In the genomic region with DNA sequence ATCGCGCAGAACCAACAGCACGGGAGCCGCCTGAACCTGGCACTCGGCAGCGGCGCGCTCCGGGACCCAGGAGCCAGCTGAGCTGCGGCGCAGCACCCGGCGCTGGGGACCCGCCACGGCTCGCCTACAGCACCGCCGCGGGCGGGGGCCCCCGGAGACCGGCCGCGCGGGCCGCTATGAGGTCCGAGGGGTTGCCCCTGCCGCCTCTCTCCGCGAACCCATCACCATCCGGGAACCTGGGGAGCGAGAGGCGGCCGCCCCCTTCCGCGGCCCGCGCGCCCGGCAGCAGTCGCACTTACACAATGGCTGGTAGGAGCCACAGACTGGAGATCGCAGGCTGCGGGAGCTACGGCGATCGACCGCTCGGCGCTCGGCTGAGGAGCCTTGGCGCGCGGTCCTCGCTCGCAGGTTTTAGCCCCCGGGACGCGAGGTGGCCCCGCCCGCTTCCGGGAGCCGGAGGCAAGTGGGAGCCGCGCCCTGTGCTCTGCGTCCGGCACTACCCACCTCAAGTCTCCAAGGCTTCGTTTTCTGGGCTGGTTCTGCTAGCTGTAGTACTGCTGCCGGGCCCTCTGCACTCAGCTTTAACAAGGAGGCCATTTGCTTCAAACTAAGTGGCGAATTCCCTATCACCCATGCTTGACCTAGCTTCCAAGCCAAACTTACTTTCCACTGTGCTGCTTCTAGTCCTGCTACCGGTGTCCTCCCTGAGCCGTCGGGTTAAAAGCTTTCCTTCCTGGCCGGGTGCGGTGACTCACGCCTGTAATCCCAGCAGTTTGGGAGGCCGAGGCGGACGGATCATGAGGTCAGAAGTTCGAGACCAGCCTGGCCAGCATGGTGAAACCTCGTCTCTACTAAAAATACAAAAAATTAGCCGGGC, we compare ENCODE assay signal across 8 cellular contexts. TPM values are rescaled to one million over a fixed set of nuclear protein-coding genes. Genes with fewer than 3 reads are reported as not detected.
DNase-seq lines count a peak whose midpoint lies in the region; ATAC-seq, FAIRE-seq and TF ChIP-seq lines count a peak whose summit lies in the region.

Gene TPK1, minus strand, starts transcription at position 386 of the 877 bp plus-strand sequence. CDS start 451 bp downstream, outside the sequence.

- H4K20me1 ChIP-seq in OCI-LY7 (ENCODE audit: insufficient read depth, low read length) = no peaks in the 10 kb centered on the region

- H3K9ac ChIP-seq in HUES6 (ENCODE audit: low read length) = peak within 1 kb of the TSS; percentile 86

- peak within 1 kb of the TSS; percentile 75 for H3K4me3 ChIP-seq in HUES6 (ENCODE audit: low read depth, low read length)
- peak within 1 kb of the TSS; percentile 82 for H3K4me3 ChIP-seq in OCI-LY7 (ENCODE audit: low read depth, low read length, poor library complexity, severe bottlenecking)
- H3K4me3 ChIP-seq in epithelial cell of esophagus (ENCODE audit: low read length) = peak within 1 kb of the TSS; percentile 70
- H3K4me3 ChIP-seq in mononuclear cell (ENCODE audit: low read length) = peak within 1 kb of the TSS; percentile 97

- H3K9me3 ChIP-seq in HUES6 (ENCODE audit: control insufficient read depth, insufficient read depth, low read depth, low read length) = no peaks in the 10 kb centered on the region
- H3K9me3 ChIP-seq in OCI-LY7 (ENCODE audit: low read length) = no peaks in the 10 kb centered on the region
- H3K9me3 ChIP-seq in mononuclear cell (ENCODE audit: low read depth, low read length) = no peaks in the 10 kb centered on the region

- H3K27me3 ChIP-seq in HUES6 (ENCODE audit: control insufficient read depth, insufficient read depth, low read length) (no peaks in the 10 kb centered on the region), mononuclear cell (ENCODE audit: insufficient read depth, low read length) (no peaks in the 10 kb centered on the region)

- POLR2A ChIA-PET in OCI-LY7 (lab: Charles Lee) = interaction anchor here (0.6 to 5.1 kb wide), 12 partner anchors 10 to 1010 kb away, joined by 3 to 95 read pairs (median 4); no protein-coding TSS in a partner anchor

- no peaks in the 10 kb centered on the region for H3K9me2 ChIP-seq in OCI-LY7 (ENCODE audit: insufficient read depth, low read length)

- peak; percentile 85 for DNase-seq in D721Med (ENCODE audit: insufficient read length, low spot score)
- DNase-seq in OCI-LY7 (ENCODE audit: low spot score) = peak; percentile 95
- DNase-seq in activated T-cell treated with anti-CD3 and anti-CD28 coated beads for 4 hours = peak; percentile 79
- peak; percentile 94 for DNase-seq in epithelial cell of esophagus (ENCODE audit: low read depth)
- DNase-seq in stimulated activated CD8-positive, alpha-beta memory T cell treated with anti-CD3 and anti-CD28 coated beads, Interleukin-2, amount 100 ng/mL, for 48 hours (ENCODE audit: low read depth in 2 of 2) = peak; percentile 80 to 85

- FAIRE-seq in D721Med (lab: Jason Lieb, UNC) = no peak

- H3K27ac ChIP-seq in HUES6 (ENCODE audit: low read depth, low read length) (peak within 1 kb of the TSS; percentile 60; the same call in 1 of the 2 replicates), OCI-LY7 (ENCODE audit: low read depth, low read length, poor library complexity, severe bottlenecking) (peak within 1 kb of the TSS; percentile 85)

- H3K36me3 ChIP-seq in HUES6 (ENCODE audit: control insufficient read depth, insufficient read depth, low read length) = no peaks in the 10 kb centered on the region
- H3K36me3 ChIP-seq in OCI-LY7 (ENCODE audit: insufficient read depth, low read length) = no peaks in the 10 kb centered on the region

- no peaks in the 10 kb centered on the region for H3K79me2 ChIP-seq in OCI-LY7 (ENCODE audit: insufficient read depth, low read depth, low read length)

- H3K4me2 ChIP-seq in OCI-LY7 (ENCODE audit: low read length) = peak within 1 kb of the TSS; percentile 82

- TSS peak; percentile 85 for BruUV-seq in OCI-LY7 (replicated peaks; lab: Mats Ljungman, UMichigan)

- H2AFZ ChIP-seq in OCI-LY7 (ENCODE audit: low read length) = peak within 1 kb of the TSS; percentile 89

- intact Hi-C loops in OCI-LY7 (cut with micrococcal nuclease; ENCODE audit: unreplicated experiment) = loop anchor here (1.0 to 5.0 kb wide), 2 partner anchors 11 to 99 kb away; no protein-coding TSS in a partner anchor

- peak; percentile 84 for ATAC-seq in GM21423 (IDR thresholded peaks at IDR 0.05; ENCODE audit: unreplicated experiment)

- H3K4me1 ChIP-seq in HUES6 (ENCODE audit: control insufficient read depth, insufficient read depth, low read length) = no peaks in the 10 kb centered on the region
- peaks cover 24% of the 10 kb centered on the region for H3K4me1 ChIP-seq in OCI-LY7 (ENCODE audit: insufficient read depth, low read length, poor library complexity, severe bottlenecking)
- H3K4me1 ChIP-seq in mononuclear cell (ENCODE audit: insufficient read depth, low read length) = peaks cover 28% of the 10 kb centered on the region

- CTCF ChIA-PET in OCI-LY7 (lab: Charles Lee; ENCODE audit: unreplicated experiment) = interaction anchor here (0.6 to 3.2 kb wide), 4 partner anchors 9 to 85 kb away, joined by 3 to 19 read pairs (median 3); no protein-coding TSS in a partner anchor

- no peak for TF ChIP-seq CTCF in D721Med (IDR thresholded peaks at IDR 0.05; ENCODE audit: insufficient read depth, missing control alignments)
- no peak for TF ChIP-seq CTCF in OCI-LY7 (conservative IDR thresholded peaks at IDR 0.05; ENCODE audit: low read length)
- TF ChIP-seq CTCF in epithelial cell of esophagus (IDR thresholded peaks at IDR 0.05; ENCODE audit: insufficient read depth, low read depth, low read length, missing control alignments) = no peak

RNA-seq across cellular contexts. Expression of gene TPK1, which starts in this region (rescaled TPM):
- 5.0 and 6.7 TPM in 2 replicates for total RNA-seq in OCI-LY7 (2014; rRNA removed; shearing (Covaris generic))
- 11.5 and 12.5 TPM in 2 replicates for total RNA-seq in OCI-LY7 (2022)
- 22.6 TPM for total RNA-seq in mononuclear cell

Comparison
In these comparisons a context has a peak if more than half of its experiments do, and no peak if none do; other contexts are left out.
1. Peak in every context shown above with its lines: DNase-seq, ATAC-seq, H3K4me3 ChIP-seq and H3K27ac ChIP-seq.